ENCODE assay signal across 8 cellular contexts in the genomic region with DNA sequence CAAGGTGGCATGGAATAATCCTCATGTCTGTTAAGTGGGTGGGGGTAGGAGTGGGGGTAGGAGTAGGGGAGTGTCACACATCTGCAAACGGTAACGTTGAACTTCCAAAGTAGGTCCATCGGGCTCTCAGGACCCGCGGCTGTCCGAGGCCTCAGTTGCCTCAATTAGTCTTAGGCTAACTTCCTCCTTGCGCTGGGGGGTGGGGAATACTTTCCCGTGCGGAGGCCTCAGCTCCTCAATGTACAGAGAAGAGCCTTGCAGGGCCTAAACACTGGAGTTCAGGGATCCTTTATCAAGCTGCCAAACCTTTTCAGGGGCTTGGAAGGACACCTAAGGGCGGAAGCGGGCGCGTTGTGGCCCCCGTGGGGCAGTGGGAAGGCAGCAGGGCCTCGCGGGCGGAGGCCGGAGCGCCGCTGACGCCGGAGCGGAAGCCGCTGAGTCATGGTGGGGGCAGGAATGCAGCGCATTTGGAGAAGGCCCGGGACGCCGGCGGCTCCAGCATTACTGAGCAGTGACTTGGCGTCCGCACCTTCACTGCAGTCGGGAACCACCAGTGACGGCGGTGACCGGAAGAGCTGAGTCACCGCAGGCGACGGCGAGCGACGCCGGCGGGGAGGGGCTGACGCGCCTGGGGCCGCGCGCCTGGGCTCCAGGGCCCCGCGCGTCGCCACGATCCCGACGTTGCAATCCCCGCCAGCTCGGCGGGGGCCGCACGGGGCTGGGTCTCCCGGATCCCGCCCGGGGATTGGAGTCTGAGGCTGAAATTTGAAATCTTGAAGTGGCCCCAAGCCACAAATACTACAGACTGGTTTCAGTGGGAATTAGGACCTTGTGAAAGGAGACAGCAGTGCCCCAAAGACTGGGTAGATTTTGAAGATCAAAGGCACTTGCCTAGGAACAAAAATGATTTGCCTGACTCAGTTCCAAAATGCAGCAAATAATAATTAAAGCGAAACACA. TPM values are rescaled to one million over a fixed set of nuclear protein-coding genes. Genes with fewer than 3 reads are reported as not detected.
DNase-seq lines count a peak whose midpoint lies in the region; ATAC-seq, FAIRE-seq and TF ChIP-seq lines count a peak whose summit lies in the region.

No MANE protein-coding gene starts in this region.

- H4K20me1 ChIP-seq in HepG2 (ENCODE audit: insufficient read depth, low read length), result no peaks in the 10 kb centered on the region

- H3K27ac ChIP-seq in HepG2 (ENCODE audit: extremely low read length, insufficient read depth, low read length), result peak overlapping the region; percentile 99

- H3K27me3 ChIP-seq in HepG2 (ENCODE audit: control insufficient read depth in 1 of 2, insufficient read depth in 2 of 2, low read length in 2 of 2), result no peaks in the 10 kb centered on the region

- ATAC-seq in GM19397 (IDR thresholded peaks at IDR 0.05; ENCODE audit: unreplicated experiment), result peak; percentile 99
- ATAC-seq in HG03558 (IDR thresholded peaks at IDR 0.05; ENCODE audit: extremely low read depth, unreplicated experiment), result peak; percentile 68
- peak; percentile 96 for ATAC-seq in HepG2

- no peaks in the 10 kb centered on the region for H3K79me2 ChIP-seq in HepG2 (ENCODE audit: insufficient read depth, low read length)

- peak; percentile 60 for FAIRE-seq in HepG2 (lab: Jason Lieb, UNC)

- no peaks in the 10 kb centered on the region for H3K9me3 ChIP-seq in HepG2 (ENCODE audit: low read length)

- TF ChIP-seq RAD21 in HepG2 (CRISPR knock-in tag; IDR thresholded peaks at IDR 0.05), result peak; percentile 44; the same call in 1 of the 2 replicates

- POLR2A ChIA-PET in HepG2 (lab: Yijun Ruan, JAX), result interaction anchor here (0.6 to 4.0 kb wide), 15 partner anchors 8 to 134 kb away, joined by 3 to 59 read pairs (median 6); partner anchors contain the start of genes DENND5A, IPO7 and ZNF143

- peak overlapping the region; percentile 95 for H3K9ac ChIP-seq in HepG2 (ENCODE audit: insufficient read depth, low read depth, low read length)

- peak overlapping the region; percentile 98 to 100 (median 99) for H3K27ac Mint-ChIP-seq in CD14-positive monocyte
- peak overlapping the region; percentile 99 for H3K27ac Mint-ChIP-seq in dendritic cell treated with granulocyte-macrophage colony-stimulating factor and Interleukin-4, amounts not matched to agents 40 ng/mL and 50 ng/mL, for 4 days

- peak; percentile 98 for DNase-seq in CD14-positive monocyte (ENCODE audit: low spot score)
- DNase-seq in NCI-H748 (lab: John Stamatoyannopoulos, UW; ENCODE audit: unreplicated experiment), result peak; percentile 92
- DNase-seq in activated CD4-positive, alpha-beta T cell treated with anti-CD3 and anti-CD28 coated beads, Interleukin-2, amount 50 U/mL, for 1 hour, result peak; percentile 79
- DNase-seq in HepG2 (ENCODE audit: low spot score), result peak; percentile 94
- DNase-seq in stimulated activated CD4-positive, alpha-beta T cell treated with anti-CD3 and anti-CD28 coated beads, Interleukin-2, amount 100 ng/mL, for 4 hours (ENCODE audit: low read depth), result peak; percentile 73

- peak overlapping the region; percentile 94 for H3K4me2 ChIP-seq in HepG2 (ENCODE audit: low read depth, low read length)

- CTCF ChIA-PET in HepG2 (lab: Yijun Ruan, JAX; ENCODE audit: low intra/inter-chr PET ratio, low total read pairs), result no interaction called here

- peaks cover 0 to 2% of the 10 kb centered on the region in 2 donors for H3K36me3 Mint-ChIP-seq in CD14-positive monocyte
- no peaks in the 10 kb centered on the region for H3K36me3 Mint-ChIP-seq in dendritic cell treated with granulocyte-macrophage colony-stimulating factor and Interleukin-4, amounts not matched to agents 40 ng/mL and 50 ng/mL, for 4 days (ENCODE audit: low read depth)

- peak overlapping the region; percentile 77 for H2AFZ ChIP-seq in HepG2 (ENCODE audit: low read length)

- intact Hi-C loops in CD14-positive monocyte (cut with micrococcal nuclease), result loop anchor here (2.0 to 5.0 kb wide), 2 partner anchors 47 to 99 kb away; partner anchors contain the start of gene DENND5A (in 1 of the 2)
- intact Hi-C loops in dendritic cell treated with granulocyte-macrophage colony-stimulating factor and Interleukin-4, amounts not matched to agents 40 ng/mL and 50 ng/mL, for 4 days (cut with micrococcal nuclease), result loop anchor here (1.0 to 5.0 kb wide), 3 partner anchors 21 to 102 kb away; partner anchors contain the start of gene TMEM41B
- intact Hi-C loops in HepG2 (cut with micrococcal nuclease; ENCODE audit: unreplicated experiment), result loop anchor here (1.0 to 5.0 kb wide), 2 partner anchors 21 to 47 kb away; no protein-coding TSS in a partner anchor

- peaks cover 34% of the 10 kb centered on the region for H3K4me1 ChIP-seq in HepG2 (ENCODE audit: insufficient read depth, low read length)

- TF ChIP-seq CTCF in CD14-positive monocyte (IDR thresholded peaks at IDR 0.05), result no peak
- peak; percentile 39 for TF ChIP-seq CTCF in HepG2 (CRISPR knock-in tag; IDR thresholded peaks at IDR 0.05)

- in situ Hi-C loops in HepG2 (cut with HindIII; ENCODE audit: extremely low pct_ligation_motif_present, low pct_unique_long_range_greater_than_20kb), result no loop called here

- TF ChIP-seq EP300 in HepG2 (IDR thresholded peaks at IDR 0.05; ENCODE audit: low read depth in 2 of 2, low read length in 2 of 2) (peak; percentile 65 to 68), HepG2 (CRISPR knock-in tag; IDR thresholded peaks at IDR 0.05; ENCODE audit: borderline replicate concordance) (peak; percentile 79)

- TF ChIP-seq POLR2A in HepG2 (IDR thresholded peaks at IDR 0.05; ENCODE audit: insufficient read depth in 1 of 2, low read depth in 2 of 2, low read length in 2 of 2), result peak; percentile 74 to 78

- TSS peak; percentile 95 for BruUV-seq in HepG2 (replicated peaks; lab: Mats Ljungman, UMichigan)

- peak overlapping the region; percentile 78 to 90 for H3K4me3 Mint-ChIP-seq in CD14-positive monocyte
- H3K4me3 Mint-ChIP-seq in dendritic cell treated with granulocyte-macrophage colony-stimulating factor and Interleukin-4, amounts not matched to agents 40 ng/mL and 50 ng/mL, for 4 days, result peak overlapping the region; percentile 78

- no peaks in the 10 kb centered on the region for H3K36me3 ChIP-seq in HepG2 (replicated peaks in 1 of 2; ENCODE audit: control insufficient read depth in 1 of 2, insufficient read depth in 2 of 2, low read length in 2 of 2)

- H3K9me3 Mint-ChIP-seq in CD14-positive monocyte, result no peaks in the 10 kb centered on the region
- H3K9me3 Mint-ChIP-seq in dendritic cell treated with granulocyte-macrophage colony-stimulating factor and Interleukin-4, amounts not matched to agents 40 ng/mL and 50 ng/mL, for 4 days, result no peaks in the 10 kb centered on the region

- peak overlapping the region; percentile 64 to 76 (median 68) for H3K4me3 ChIP-seq in HepG2 (replicated peaks in 1 of 3; ENCODE audit: insufficient read depth in 1 of 3, low read depth in 2 of 3, low read length in 3 of 3)

- H3K4me1 Mint-ChIP-seq in CD14-positive monocyte, result peaks cover 18% of the 10 kb centered on the region
- peaks cover 26% of the 10 kb centered on the region for H3K4me1 Mint-ChIP-seq in dendritic cell treated with granulocyte-macrophage colony-stimulating factor and Interleukin-4, amounts not matched to agents 40 ng/mL and 50 ng/mL, for 4 days (ENCODE audit: low read depth)

- WGBS in HepG2 (ENCODE audit: low lambda C conversion rate), result under 1% methylated on average over 21 of the region's 64 CpGs

- H3K27me3 Mint-ChIP-seq in CD14-positive monocyte (ENCODE audit: low read depth in 3 of 3), result peaks cover 0 to 3% (median 1%) of the 10 kb centered on the region in 3 donors
- H3K27me3 Mint-ChIP-seq in dendritic cell treated with granulocyte-macrophage colony-stimulating factor and Interleukin-4, amounts not matched to agents 40 ng/mL and 50 ng/mL, for 4 days, result no peaks in the 10 kb centered on the region

RNA-seq across cellular contexts. Expression of gene IPO7, which starts 20.2 kb away (rescaled TPM):
- polyA plus RNA-seq in CD14-positive monocyte, result 1 to 10 TPM; 7.0 to 8.1 TPM
- total RNA-seq in HepG2 (2016; rRNA removed; fragmentation: Illumina TruSeq; extraction: Trizol), result 98.4 and 197 TPM in 2 replicates
- total RNA-seq in HepG2 (2016; cell fraction: cytosol; rRNA removed; fragmentation: Illumina TruSeq; extraction: Trizol; ENCODE audit: low read depth), result 39.9 and 42.6 TPM in 2 replicates
- 105 and 199 TPM in 2 replicates for total RNA-seq in HepG2 (2016; cell fraction: insoluble cytoplasmic fraction; rRNA removed; fragmentation: Illumina TruSeq; extraction: Trizol)
- total RNA-seq in HepG2 (2016; cell fraction: membrane; rRNA removed; fragmentation: Illumina TruSeq; extraction: Trizol), result 75.1 and 87.0 TPM in 2 replicates
- total RNA-seq in HepG2 (2016; cell fraction: nucleus; rRNA removed; fragmentation: Illumina TruSeq; extraction: Trizol), result 88.7 and 109 TPM in 2 replicates
- 53.3 and 59.4 TPM in 2 replicates for polyA plus RNA-seq in HepG2 (2011; rRNA removed)
- polyA plus RNA-seq in HepG2 (2011; cell fraction: cytosol; rRNA removed), result 26.3 and 39.4 TPM in 2 replicates
- 13.6 and 18.8 TPM in 2 replicates for polyA plus RNA-seq in HepG2 (2011; cell fraction: nucleus; rRNA removed)
- polyA plus RNA-seq in HepG2 (2012), result 81.4 and 82.2 TPM in 2 replicates
- polyA plus RNA-seq in HepG2 (2016; cell fraction: cytosol; fragmentation: Illumina TruSeq; extraction: Trizol; ENCODE audit: low read depth), result 5.4 and 6.1 TPM in 2 replicates
- polyA plus RNA-seq in HepG2 (2016; cell fraction: insoluble cytoplasmic fraction; fragmentation: Illumina TruSeq; extraction: Trizol; ENCODE audit: low read depth), result 118 and 125 TPM in 2 replicates
- polyA plus RNA-seq in HepG2 (2016; cell fraction: membrane; fragmentation: Illumina TruSeq; extraction: Trizol; ENCODE audit: low read depth), result 26.7 and 34.8 TPM in 2 replicates
- 70.2 and 75.8 TPM in 2 replicates for polyA plus RNA-seq in HepG2 (2016; cell fraction: nucleus; fragmentation: Illumina TruSeq; extraction: Trizol; ENCODE audit: insufficient read depth, low read depth)
- polyA minus RNA-seq in HepG2 (2011; rRNA and poly(A)+ RNA removed; ENCODE audit: low replicate concordance), result 71.9 and 212 TPM in 2 replicates
- polyA minus RNA-seq in HepG2 (2011; cell fraction: cytosol; rRNA and poly(A)+ RNA removed), result 213 and 224 TPM in 2 replicates
- polyA minus RNA-seq in HepG2 (2011; cell fraction: nucleus; rRNA and poly(A)+ RNA removed), result 106 and 141 TPM in 2 replicates

RNA-seq across cellular contexts. Expression of gene TMEM41B, which starts 49.8 kb away (rescaled TPM):
- polyA plus RNA-seq in CD14-positive monocyte (1 to 10 TPM; 5.5 to 5.9 TPM), HepG2 (2011; rRNA removed) (48.1 and 48.4 TPM in 2 replicates)
- total RNA-seq in HepG2 (2016; rRNA removed; fragmentation: Illumina TruSeq; extraction: Trizol), result 18.8 and 36.8 TPM in 2 replicates
- 6.1 and 7.4 TPM in 2 replicates for total RNA-seq in HepG2 (2016; cell fraction: cytosol; rRNA removed; fragmentation: Illumina TruSeq; extraction: Trizol; ENCODE audit: low read depth)
- 18.2 and 37.3 TPM in 2 replicates for total RNA-seq in HepG2 (2016; cell fraction: insoluble cytoplasmic fraction; rRNA removed; fragmentation: Illumina TruSeq; extraction: Trizol)
- 8.3 and 10.7 TPM in 2 replicates for total RNA-seq in HepG2 (2016; cell fraction: membrane; rRNA removed; fragmentation: Illumina TruSeq; extraction: Trizol)
- total RNA-seq in HepG2 (2016; cell fraction: nucleus; rRNA removed; fragmentation: Illumina TruSeq; extraction: Trizol), result 46.8 and 49.9 TPM in 2 replicates
- 13.9 and 25.1 TPM in 2 replicates for polyA plus RNA-seq in HepG2 (2011; cell fraction: cytosol; rRNA removed)
- polyA plus RNA-seq in HepG2 (2011; cell fraction: nucleus; rRNA removed), result 69.1 and 76.5 TPM in 2 replicates
- polyA plus RNA-seq in HepG2 (2012), result 31.0 and 36.5 TPM in 2 replicates
- polyA plus RNA-seq in HepG2 (2016; cell fraction: cytosol; fragmentation: Illumina TruSeq; extraction: Trizol; ENCODE audit: low read depth), result 1.7 and 2.1 TPM in 2 replicates
- polyA plus RNA-seq in HepG2 (2016; cell fraction: insoluble cytoplasmic fraction; fragmentation: Illumina TruSeq; extraction: Trizol; ENCODE audit: low read depth), result 13.1 and 14.1 TPM in 2 replicates
- polyA plus RNA-seq in HepG2 (2016; cell fraction: membrane; fragmentation: Illumina TruSeq; extraction: Trizol; ENCODE audit: low read depth), result 3.2 and 4.1 TPM in 2 replicates
- 88.7 and 89.2 TPM in 2 replicates for polyA plus RNA-seq in HepG2 (2016; cell fraction: nucleus; fragmentation: Illumina TruSeq; extraction: Trizol; ENCODE audit: insufficient read depth, low read depth)
- 21.1 and 32.0 TPM in 2 replicates for polyA minus RNA-seq in HepG2 (2011; rRNA and poly(A)+ RNA removed; ENCODE audit: low replicate concordance)
- polyA minus RNA-seq in HepG2 (2011; cell fraction: cytosol; rRNA and poly(A)+ RNA removed), result 20.0 and 28.9 TPM in 2 replicates
- polyA minus RNA-seq in HepG2 (2011; cell fraction: nucleus; rRNA and poly(A)+ RNA removed), result 66.4 and 70.9 TPM in 2 replicates

Comparison
In these comparisons a context has a peak if more than half of its experiments do, and no peak if none do; other contexts are left out.
1. Peak in every context shown above with its lines: DNase-seq, ATAC-seq, H3K4me3 ChIP-seq and H3K27ac ChIP-seq.